ENCODE assay signal across 17 cellular contexts in the genomic region with DNA sequence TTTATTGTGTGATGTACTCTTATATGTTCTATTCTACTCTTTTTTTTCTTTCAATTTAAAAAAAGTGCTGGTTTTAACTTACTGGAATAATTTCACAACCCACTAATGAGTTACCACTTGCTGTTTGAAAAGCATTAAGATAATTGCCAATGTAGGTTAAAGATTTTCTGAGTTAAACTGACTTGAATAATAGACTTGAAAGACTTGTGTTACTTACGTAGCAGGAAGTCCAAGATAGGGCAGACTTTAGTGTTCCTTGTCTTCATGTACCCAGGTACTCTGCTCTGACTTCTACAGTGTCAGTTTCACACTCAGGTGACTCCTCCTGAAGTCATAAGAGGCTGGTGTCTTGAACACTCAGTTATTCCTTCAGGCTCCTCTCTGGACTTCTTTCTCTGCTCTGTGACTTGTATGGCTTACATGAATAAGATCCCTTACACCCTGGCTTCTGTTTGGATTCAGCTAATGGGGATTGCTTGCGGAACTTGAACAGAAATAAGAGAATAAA.
"Had no signal": no experiment of that assay in that cellular context is flagged by ENCODE, and none has a peak within 500 bp of the region (broad histone marks: within the 10 kb centered on the region; RNA-seq: fewer than 3 reads in every experiment).

No MANE protein-coding gene starts in this region.

- H3K27me3 Mint-ChIP-seq: activated naive CD4-positive, alpha-beta T cell treated with anti-CD3 and anti-CD28 coated beads, Interleukin-2, amount 50 U/mL, for 24 hours; dendritic cell treated with granulocyte-macrophage colony-stimulating factor and Interleukin-4, amounts not matched to agents 40 ng/mL and 50 ng/mL, for 4 days; naive B cell; type B pancreatic cell had no signal

- ATAC-seq: right cardiac atrium had no signal

- H3K9me3 Mint-ChIP-seq: activated naive CD4-positive, alpha-beta T cell treated with anti-CD3 and anti-CD28 coated beads, Interleukin-2, amount 50 U/mL, for 24 hours; dendritic cell treated with granulocyte-macrophage colony-stimulating factor and Interleukin-4, amounts not matched to agents 40 ng/mL and 50 ng/mL, for 4 days; neural crest cell; type B pancreatic cell had no signal

- H3K9me3 ChIP-seq: left ventricle myocardium inferior, prostate gland, testis had no signal

- H3K27ac ChIP-seq: cardiac muscle cell, left ventricle myocardium inferior, prostate gland, testis had no signal

- H3K4me3 ChIP-seq: cardiac muscle cell, left ventricle myocardium inferior, prostate gland, testis had no signal

- DNase-seq: activated CD4-positive, CD25-positive, alpha-beta regulatory T cell; amniotic stem cell; effector CD8-positive, alpha-beta T cell; foreskin melanocyte; glutamatergic neuron; left ventricle myocardium inferior; naive B cell; right cardiac atrium; T-helper 1 cell; T-helper 9 cell; testis had no signal

- H3K4me1 Mint-ChIP-seq: neural crest cell had no signal

- H3K27me3 ChIP-seq: cardiac muscle cell, testis had no signal

- H3K27ac Mint-ChIP-seq: activated naive CD4-positive, alpha-beta T cell treated with anti-CD3 and anti-CD28 coated beads, Interleukin-2, amount 50 U/mL, for 24 hours; dendritic cell treated with granulocyte-macrophage colony-stimulating factor and Interleukin-4, amounts not matched to agents 40 ng/mL and 50 ng/mL, for 4 days; type B pancreatic cell had no signal

- H3K36me3 ChIP-seq: cardiac muscle cell, left ventricle myocardium inferior, prostate gland had no signal

- H3K4me3 Mint-ChIP-seq: activated naive CD4-positive, alpha-beta T cell treated with anti-CD3 and anti-CD28 coated beads, Interleukin-2, amount 50 U/mL, for 24 hours; dendritic cell treated with granulocyte-macrophage colony-stimulating factor and Interleukin-4, amounts not matched to agents 40 ng/mL and 50 ng/mL, for 4 days; naive B cell; neural crest cell; type B pancreatic cell had no signal

- H3K36me3 Mint-ChIP-seq: activated naive CD4-positive, alpha-beta T cell treated with anti-CD3 and anti-CD28 coated beads, Interleukin-2, amount 50 U/mL, for 24 hours; naive B cell; type B pancreatic cell had no signal

- H3K4me1 ChIP-seq: left ventricle myocardium inferior, prostate gland, testis had no signal
